ENCODE assay signal across 14 cellular contexts in genomic region chr2:120465989-120466703, GRCh38.
DNase-seq lines count a peak whose midpoint lies in the region; ATAC-seq and TF ChIP-seq lines count a peak whose summit lies in the region.
"Had no signal": no experiment of that assay in that cellular context is flagged by ENCODE, and none has a peak within 500 bp of the region (broad histone marks: within the 10 kb centered on the region; RNA-seq: fewer than 3 reads in every experiment).

No MANE protein-coding gene starts in this region.

- DNase-seq in DMS153 (lab: John Stamatoyannopoulos, UW) (peak; percentile 83), NCI-H128 (lab: John Stamatoyannopoulos, UW; ENCODE audit: unreplicated experiment) (peak; percentile 15), choroid plexus epithelial cell (ENCODE audit: low read depth) (peak; percentile 31), neural crest cell (ENCODE audit: low read depth, low spot score) (peak; percentile 45), NCI-H510A treated with DMSO at 0.1 percent for 48 hours (lab: John Stamatoyannopoulos, UW) (no peak), AML-193 (lab: John Stamatoyannopoulos, UW) (no peak)
- DNase-seq: kidney glomerular epithelial cell; naive thymus-derived CD4-positive, alpha-beta T cell; SIG-M5; stimulated activated CD4-positive, alpha-beta T cell treated with anti-CD3 and anti-CD28 coated beads, Interleukin-12 subunit alpha, Interleukin-12 subunit beta, amount 100 ng/mL, for 4 hours had no signal

- TF ChIP-seq CTCF in choroid plexus epithelial cell (conservative IDR thresholded peaks at IDR 0.05; ENCODE audit: low read depth, low read length) (no peak), neural crest cell (conservative IDR thresholded peaks at IDR 0.05) (no peak)

- H3K4me1 Mint-ChIP-seq in neural crest cell, result peaks cover 16% of the 10 kb centered on the region
- H3K4me1 Mint-ChIP-seq: naive thymus-derived CD4-positive, alpha-beta T cell had no signal

- H3K27me3 Mint-ChIP-seq in neural crest cell (ENCODE audit: low read depth), result peaks cover 98% of the 10 kb centered on the region

- no peak overlapping the region for H3K27ac Mint-ChIP-seq in neural crest cell (ENCODE audit: unreplicated experiment)
- H3K27ac Mint-ChIP-seq: activated naive CD8-positive, alpha-beta T cell; naive thymus-derived CD4-positive, alpha-beta T cell had no signal

- no peak overlapping the region for H3K4me3 ChIP-seq in choroid plexus epithelial cell (ENCODE audit: low read depth, low read length)
- H3K4me3 ChIP-seq: coronary artery had no signal

- H3K36me3 Mint-ChIP-seq in neural crest cell (ENCODE audit: low read depth), result no peaks in the 10 kb centered on the region
- H3K36me3 Mint-ChIP-seq: activated naive CD8-positive, alpha-beta T cell; naive thymus-derived CD4-positive, alpha-beta T cell had no signal

- ATAC-seq in HG03139 (IDR thresholded peaks at IDR 0.05; ENCODE audit: unreplicated experiment) (no peak), GM18868 (IDR thresholded peaks at IDR 0.05; ENCODE audit: unreplicated experiment) (no peak)

- H3K4me3 Mint-ChIP-seq in neural crest cell, result peak overlapping the region; percentile 52
- H3K4me3 Mint-ChIP-seq: activated naive CD8-positive, alpha-beta T cell; naive thymus-derived CD4-positive, alpha-beta T cell had no signal

- no peaks in the 10 kb centered on the region for H3K9me3 Mint-ChIP-seq in neural crest cell
- H3K9me3 Mint-ChIP-seq: naive thymus-derived CD4-positive, alpha-beta T cell had no signal

Comparison
In these comparisons a context has a peak if more than half of its experiments do, and no peak if none do; other contexts are left out.
1. DNase-seq: peak in DMS153 (single experiment), NCI-H128 (single experiment), choroid plexus epithelial cell (single experiment) and neural crest cell (single experiment); none in NCI-H510A treated with DMSO at 0.1 percent for 48 hours (single experiment) and AML-193 (0 of 2).